ENCODE assay signal across 19 cellular contexts in the genomic region with DNA sequence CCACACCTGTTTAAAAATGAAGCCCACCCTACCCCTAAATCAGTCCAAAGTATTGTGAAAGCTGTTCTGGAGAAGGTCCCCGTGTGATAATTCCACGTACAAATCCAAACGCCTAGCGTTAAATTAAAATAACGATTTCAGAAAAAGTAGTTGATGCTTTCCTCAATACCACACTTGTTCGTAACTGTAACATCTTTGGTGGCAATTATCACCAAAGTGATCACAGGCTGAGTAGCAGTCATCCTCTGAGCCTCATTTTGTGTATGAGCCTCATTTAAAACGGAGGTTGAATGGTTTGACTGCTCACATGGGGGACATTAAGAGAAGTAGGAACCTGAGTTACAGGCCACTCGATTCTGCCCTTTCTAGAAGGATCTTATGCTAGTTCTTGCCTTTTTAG.
DNase-seq lines count a peak whose midpoint lies in the region; ATAC-seq and TF ChIP-seq lines count a peak whose summit lies in the region.
"Had no signal": no experiment of that assay in that cellular context is flagged by ENCODE, and none has a peak within 500 bp of the region (broad histone marks: within the 10 kb centered on the region; RNA-seq: fewer than 3 reads in every experiment).

No MANE protein-coding gene starts in this region.

- no peak overlapping the region for H2AFZ ChIP-seq in Karpas-422 (ENCODE audit: low read length)
- H2AFZ ChIP-seq: GM23248 had no signal

- H3K27ac ChIP-seq in dorsolateral prefrontal cortex (peak overlapping the region in 58 of 59 donors; percentile 51 to 98 (median 94)), mesodermal cell (ENCODE audit: low read depth, low read length, severe bottlenecking) (peak overlapping the region; percentile 77), tibial nerve (peak overlapping the region; percentile 3 to 91 (median 79)), Karpas-422 (ENCODE audit: low read length) (no peak overlapping the region)
- H3K27ac ChIP-seq: GM23248, heart right ventricle had no signal

- 55% methylated on average over 6 of the region's 8 CpGs; no CpG with 5 or more reads in 1 of the 2 experiments for WGBS in mesodermal cell (ENCODE audit: insufficient coverage in 2 of 2), 2 experiments
- 51 to 67% methylated on average over 8 of the region's 8 CpGs for WGBS in tibial nerve, 2 donors

- H3K4me1 Mint-ChIP-seq in activated naive CD8-positive, alpha-beta T cell (ENCODE audit: low read depth), result no peaks in the 10 kb centered on the region
- peaks cover 3% of the 10 kb centered on the region for H3K4me1 Mint-ChIP-seq in activated naive CD8-positive, alpha-beta T cell treated with anti-CD3 and anti-CD28 coated beads for 36 hours

- H3K27me3 ChIP-seq in dorsolateral prefrontal cortex (peaks cover 0 to 86% (median 48%) of the 10 kb centered on the region in 45 donors), tibial nerve (peaks cover 0 to 15% of the 10 kb centered on the region in 2 donors), Karpas-422 (ENCODE audit: low read length) (no peaks in the 10 kb centered on the region)

- no peaks in the 10 kb centered on the region for H3K36me3 ChIP-seq in mesodermal cell (ENCODE audit: control insufficient read depth, insufficient read depth, low read length)
- no peaks in the 10 kb centered on the region for H3K36me3 ChIP-seq in tibial nerve
- H3K36me3 ChIP-seq in Karpas-422 (ENCODE audit: insufficient read depth, low read length), result no peaks in the 10 kb centered on the region
- H3K36me3 ChIP-seq: esophagus squamous epithelium, heart right ventricle had no signal

- H3K4me3 Mint-ChIP-seq in activated naive CD8-positive, alpha-beta T cell, result peak overlapping the region; percentile 17
- no peak overlapping the region for H3K4me3 Mint-ChIP-seq in activated naive CD8-positive, alpha-beta T cell treated with anti-CD3 and anti-CD28 coated beads for 36 hours
- H3K4me3 Mint-ChIP-seq: stimulated activated memory B cell treated with anti-CD40 and anti-IgM and Interleukin-4, amounts not matched to agents 10 μg/mL and 1 μg/mL and 100 μg/mL, for 72 hours had no signal

- DNase-seq in activated naive CD8-positive, alpha-beta T cell treated with anti-CD3 and anti-CD28 coated beads for 36 hours, result no peak
- no peak for DNase-seq in dorsolateral prefrontal cortex
- no peak for DNase-seq in tibial nerve (ENCODE audit: low spot score in 2 of 2)
- DNase-seq in NCI-H128 (lab: John Stamatoyannopoulos, UW; ENCODE audit: unreplicated experiment), result no peak
- no peak for DNase-seq in Karpas-422
- DNase-seq: activated CD4-positive, alpha-beta T cell treated with anti-CD3 and anti-CD28 coated beads, Interleukin-2, amount 50 U/mL, for 1 hour; activated naive CD4-positive, alpha-beta T cell treated with Interleukin-2 at 50 U/mL for 16 hours; activated T-cell treated with anti-CD3 and anti-CD28 coated beads for 4 hours; DMS153; esophagus squamous epithelium; NCI-H146; NK-92 treated with Interleukin-12 subunit alpha and Interleukin-12 subunit beta, amount 100 ng/mL, for 24 hours; RPMI8226 had no signal

- peaks cover 13% of the 10 kb centered on the region for H3K27me3 Mint-ChIP-seq in activated naive CD8-positive, alpha-beta T cell
- peaks cover 37% of the 10 kb centered on the region for H3K27me3 Mint-ChIP-seq in activated naive CD8-positive, alpha-beta T cell treated with anti-CD3 and anti-CD28 coated beads for 36 hours

- H3K4me3 ChIP-seq in dorsolateral prefrontal cortex (peak overlapping the region; percentile 20 to 82 (median 70)), mesodermal cell (ENCODE audit: extremely low read depth, insufficient read depth, low read length, poor library complexity, severe bottlenecking) (no peak overlapping the region), tibial nerve (peak overlapping the region in 3 of 4 donors; percentile 8 to 67 (median 49)), Karpas-422 (ENCODE audit: low read length) (no peak overlapping the region)
- H3K4me3 ChIP-seq: GM23248 had no signal

- no peaks in the 10 kb centered on the region for H3K9me3 Mint-ChIP-seq in activated naive CD8-positive, alpha-beta T cell (ENCODE audit: low read depth)
- no peaks in the 10 kb centered on the region for H3K9me3 Mint-ChIP-seq in activated naive CD8-positive, alpha-beta T cell treated with anti-CD3 and anti-CD28 coated beads for 36 hours
- H3K9me3 Mint-ChIP-seq: stimulated activated memory B cell treated with anti-CD40 and anti-IgM and Interleukin-4, amounts not matched to agents 10 μg/mL and 1 μg/mL and 100 μg/mL, for 72 hours had no signal

- no peak for TF ChIP-seq POLR2A in tibial nerve (IDR thresholded peaks at IDR 0.05)

- intact Hi-C loops in dorsolateral prefrontal cortex (cut with DNase I), result loop anchor here in 1 of 2 donors (5.0 kb wide), 1 partner anchor 35 kb away; no protein-coding TSS in a partner anchor

- H3K9me2 ChIP-seq in Karpas-422 (replicated peaks; ENCODE audit: insufficient read depth, low read length), result no peaks in the 10 kb centered on the region

- H3K9ac ChIP-seq in Karpas-422 (ENCODE audit: low read length), result no peak overlapping the region
- H3K9ac ChIP-seq: GM23248 had no signal

- no peaks in the 10 kb centered on the region for H3K79me2 ChIP-seq in Karpas-422 (ENCODE audit: low read length)

- ATAC-seq in GM21360 (IDR thresholded peaks at IDR 0.05; ENCODE audit: unreplicated experiment), result no peak
- ATAC-seq: stimulated activated memory B cell treated with anti-CD40 and anti-IgM and Interleukin-4, amounts not matched to agents 10 μg/mL and 1 μg/mL and 100 μg/mL, for 72 hours had no signal

- no peak for TF ChIP-seq EP300 in tibial nerve (IDR thresholded peaks at IDR 0.05)

- H3K36me3 Mint-ChIP-seq in activated naive CD8-positive, alpha-beta T cell, result no peaks in the 10 kb centered on the region
- H3K36me3 Mint-ChIP-seq in activated naive CD8-positive, alpha-beta T cell treated with anti-CD3 and anti-CD28 coated beads for 36 hours, result no peaks in the 10 kb centered on the region
- H3K36me3 Mint-ChIP-seq: stimulated activated memory B cell treated with anti-CD40 and anti-IgM and Interleukin-4, amounts not matched to agents 10 μg/mL and 1 μg/mL and 100 μg/mL, for 72 hours had no signal

- H4K20me1 ChIP-seq in Karpas-422 (ENCODE audit: insufficient read depth, low read depth, low read length), result no peaks in the 10 kb centered on the region

- no peaks in the 10 kb centered on the region for H3K9me3 ChIP-seq in mesodermal cell (ENCODE audit: control insufficient read depth, low read length)
- H3K9me3 ChIP-seq in tibial nerve, result no peaks in the 10 kb centered on the region
- no peaks in the 10 kb centered on the region for H3K9me3 ChIP-seq in Karpas-422 (ENCODE audit: low read length)
- H3K9me3 ChIP-seq: esophagus squamous epithelium, heart right ventricle had no signal

- H3K4me2 ChIP-seq in Karpas-422 (ENCODE audit: low read depth, low read length, poor library complexity, severe bottlenecking), result no peak overlapping the region

- TF ChIP-seq CTCF in dorsolateral prefrontal cortex (IDR thresholded peaks at IDR 0.05 in 54 of 56, conservative IDR thresholded peaks at IDR 0.05 in 2 of 56; ENCODE audit: low read depth in 1 of 56, partially characterized antibody in 56 of 56), result no peak
- no peak for TF ChIP-seq CTCF in tibial nerve (IDR thresholded peaks at IDR 0.05)

- H3K4me1 ChIP-seq in mesodermal cell (ENCODE audit: control insufficient read depth, insufficient read depth, low read length, poor library complexity, severe bottlenecking) (peaks cover 4% of the 10 kb centered on the region), tibial nerve (peaks cover 0 to 12% (median 0%) of the 10 kb centered on the region in 4 donors), Karpas-422 (ENCODE audit: low read length) (no peaks in the 10 kb centered on the region)

- H3K27ac Mint-ChIP-seq in activated naive CD8-positive, alpha-beta T cell, result no peak overlapping the region
- H3K27ac Mint-ChIP-seq in activated naive CD8-positive, alpha-beta T cell treated with anti-CD3 and anti-CD28 coated beads for 36 hours, result no peak overlapping the region
- H3K27ac Mint-ChIP-seq: stimulated activated memory B cell treated with anti-CD40 and anti-IgM and Interleukin-4, amounts not matched to agents 10 μg/mL and 1 μg/mL and 100 μg/mL, for 72 hours had no signal

Comparison
In these comparisons a context has a peak if more than half of its experiments do, and no peak if none do; other contexts are left out.
1. H3K4me3 ChIP-seq: peak in dorsolateral prefrontal cortex (59 of 59) and tibial nerve (3 of 4); none in mesodermal cell (single experiment) and Karpas-422 (single experiment).